18 cellular contexts compared by ENCODE assay signal in genomic region chr2:199685669-199686068, GRCh38.
"Had no signal": no experiment of that assay in that cellular context is flagged by ENCODE, and none has a peak within 500 bp of the region (broad histone marks: within the 10 kb centered on the region; RNA-seq: fewer than 3 reads in every experiment).

No MANE protein-coding gene starts in this region.

- H3K9me3 ChIP-seq: lower lobe of right lung, right lobe of liver, stomach, thyroid gland had no signal

- H3K36me3 ChIP-seq: lower lobe of right lung, neural progenitor cell, right lobe of liver, stomach, thyroid gland had no signal

- H3K27ac ChIP-seq: dorsolateral prefrontal cortex, lower lobe of right lung, neural progenitor cell, parathyroid adenoma, right lobe of liver, stomach, thyroid gland had no signal

- ATAC-seq: left ventricle myocardium superior, lower lobe of right lung, right lobe of liver had no signal

- H3K4me2 ChIP-seq: neural progenitor cell had no signal

- H3K4me3 Mint-ChIP-seq: nephron, neural progenitor cell, type B pancreatic cell had no signal

- H3K9me3 Mint-ChIP-seq: nephron, neural progenitor cell, type B pancreatic cell had no signal

- DNase-seq: dorsolateral prefrontal cortex; effector CD4-positive, alpha-beta T cell; left ventricle myocardium superior; lower lobe of right lung; right lobe of liver; small intestine; stimulated activated CD4-positive, alpha-beta T cell treated with anti-CD3 and anti-CD28 coated beads, Interleukin-12 subunit alpha, Interleukin-12 subunit beta, amount 100 ng/mL, for 4 hours; stimulated activated CD4-positive, alpha-beta T cell treated with anti-CD3 and anti-CD28 coated beads, Interleukin-1b, Interleukin-23, amount 100 ng/mL, for 48 hours; stimulated activated CD4-positive, alpha-beta T cell treated with anti-CD3 and anti-CD28 coated beads, Interleukin-4, amount 100 ng/mL, for 1 hour; stimulated activated CD8-positive, alpha-beta memory T cell treated with anti-CD3 and anti-CD28 coated beads, Interleukin-4, amount 100 ng/mL, for 48 hours; stimulated activated naive CD4-positive, alpha-beta T cell treated with Interleukin-2 at 50 U/mL for 16 hours; stomach; thyroid gland had no signal

- H3K27ac Mint-ChIP-seq: nephron, neural progenitor cell, progenitor cell of endocrine pancreas, type B pancreatic cell had no signal

- H3K4me1 ChIP-seq: lower lobe of right lung, neural progenitor cell, parathyroid adenoma, right lobe of liver, stomach, thyroid gland had no signal

- H3K36me3 Mint-ChIP-seq: neural progenitor cell, type B pancreatic cell had no signal

- H3K4me1 Mint-ChIP-seq: nephron, neural progenitor cell had no signal

- H3K27me3 Mint-ChIP-seq: progenitor cell of endocrine pancreas, type B pancreatic cell had no signal

- H3K27me3 ChIP-seq: dorsolateral prefrontal cortex, neural progenitor cell, right lobe of liver, stomach, thyroid gland had no signal

- H3K9ac ChIP-seq: neural progenitor cell, parathyroid adenoma had no signal

- H3K4me3 ChIP-seq: dorsolateral prefrontal cortex, lower lobe of right lung, neural progenitor cell, right lobe of liver, stomach, thyroid gland had no signal

- H3K79me2 ChIP-seq: parathyroid adenoma had no signal

- H2AFZ ChIP-seq: neural progenitor cell, parathyroid adenoma had no signal
